In the genomic region with DNA sequence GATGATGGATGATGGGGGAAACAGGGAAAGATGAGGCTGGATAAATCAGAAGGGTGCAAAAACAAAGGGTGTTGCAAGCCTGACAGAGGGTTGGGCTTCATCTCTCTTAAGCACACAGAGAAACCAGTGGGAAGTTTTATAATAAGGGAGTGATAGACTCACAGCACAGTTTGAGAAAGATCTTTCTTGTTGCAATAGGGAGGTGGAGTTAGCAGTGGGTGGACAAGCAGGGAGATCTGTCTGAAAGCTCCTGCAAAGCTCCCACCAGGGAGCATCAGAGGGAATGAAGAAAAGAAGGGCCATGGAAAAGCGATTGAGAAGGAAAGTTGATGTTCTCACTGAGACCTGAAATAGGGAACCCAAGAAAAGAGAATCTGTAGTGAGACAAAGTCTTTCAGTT, we compare ENCODE assay signal across 22 cellular contexts.
"Had no signal": no experiment of that assay in that cellular context is flagged by ENCODE, and none has a peak within 500 bp of the region (broad histone marks: within the 10 kb centered on the region; RNA-seq: fewer than 3 reads in every experiment).

No MANE protein-coding gene starts in this region.

- H3K4me3 Mint-ChIP-seq: activated CD8-positive, alpha-beta memory T cell treated with anti-CD3 and anti-CD28 coated beads, Interleukin-2, amount 10 ng/mL, durations not matched to agents 7 days and 5 days; activated naive CD8-positive, alpha-beta T cell; activated T-cell treated with anti-CD3 and anti-CD28 coated beads, Interleukin-2, amount 50 U/mL, for 24 hours; activated T-helper 1 cell treated with anti-CD3 and anti-CD28 coated beads, Interleukin-12 subunit alpha, Interleukin-12 subunit beta, Interleukin-2, Interleukin-4 antibody, amounts not matched to agents 30 ng/mL and 10 ng/mL and 1 ng/mL, durations not matched to agents 14 hours and 24 hours and 36 hours; T-helper 17 cell; WTC11 had no signal

- H3K4me3 ChIP-seq: cardiac muscle cell had no signal

- H3K27ac Mint-ChIP-seq: activated CD8-positive, alpha-beta memory T cell treated with anti-CD3 and anti-CD28 coated beads, Interleukin-2, amount 10 ng/mL, durations not matched to agents 7 days and 5 days; activated naive CD8-positive, alpha-beta T cell; activated T-cell treated with anti-CD3 and anti-CD28 coated beads, Interleukin-2, amount 50 U/mL, for 24 hours; activated T-helper 1 cell treated with anti-CD3 and anti-CD28 coated beads, Interleukin-12 subunit alpha, Interleukin-12 subunit beta, Interleukin-2, Interleukin-4 antibody, amounts not matched to agents 30 ng/mL and 10 ng/mL and 1 ng/mL, durations not matched to agents 14 hours and 24 hours and 36 hours; T-helper 17 cell; WTC11 had no signal

- H3K27me3 ChIP-seq: brain microvascular endothelial cell, cardiac muscle cell had no signal

- H3K36me3 Mint-ChIP-seq: activated CD8-positive, alpha-beta memory T cell treated with anti-CD3 and anti-CD28 coated beads, Interleukin-2, amount 10 ng/mL, durations not matched to agents 7 days and 5 days; activated naive CD8-positive, alpha-beta T cell had no signal

- H3K9me3 Mint-ChIP-seq: activated T-cell treated with anti-CD3 and anti-CD28 coated beads, Interleukin-2, amount 50 U/mL, for 24 hours; activated T-helper 1 cell treated with anti-CD3 and anti-CD28 coated beads, Interleukin-12 subunit alpha, Interleukin-12 subunit beta, Interleukin-2, Interleukin-4 antibody, amounts not matched to agents 30 ng/mL and 10 ng/mL and 1 ng/mL, durations not matched to agents 14 hours and 24 hours and 36 hours had no signal

- DNase-seq: activated CD4-positive, alpha-beta T cell treated with anti-CD3 and anti-CD28 coated beads for 48 hours; activated CD4-positive, alpha-beta T cell treated with anti-CD3 and anti-CD28 coated beads, Interleukin-2, amount 50 U/mL, for 4 hours; activated CD4-positive, CD25-positive, alpha-beta regulatory T cell treated with anti-CD3 and anti-CD28 coated beads, Interleukin-2, amount 50 U/mL, for 72 hours; activated CD8-positive, alpha-beta memory T cell treated with anti-CD3 and anti-CD28 coated beads, Interleukin-2, amount 10 ng/mL, durations not matched to agents 7 days and 5 days; activated effector memory CD4-positive, alpha-beta T cell treated with Interleukin-2 at 50 U/mL for 16 hours; activated naive CD4-positive, alpha-beta T cell; activated T-cell treated with anti-CD3 and anti-CD28 coated beads, Interleukin-2, amount 50 U/mL, for 24 hours; brain microvascular endothelial cell; cerebellar nuclear complex; KG1; NCI-H1092 treated with DMSO at 0.1 percent for 48 hours; NCI-H1417 treated with DMSO at 0.1 percent for 48 hours; NCI-H1694; NCI-H2029 treated with DMSO at 0.1 percent for 48 hours; NCI-H510A treated with DMSO at 0.1 percent for 48 hours; SIG-M5; T-helper 17 cell; T-helper 9 cell had no signal

- H3K27ac ChIP-seq: brain microvascular endothelial cell, cardiac muscle cell had no signal

- H3K36me3 ChIP-seq: brain microvascular endothelial cell, cardiac muscle cell had no signal

- ATAC-seq: activated CD8-positive, alpha-beta memory T cell treated with anti-CD3 and anti-CD28 coated beads, Interleukin-2, amount 10 ng/mL, durations not matched to agents 7 days and 5 days; T-helper 17 cell; WTC11 had no signal
